Comparison of ENCODE assay signal across 12 cellular contexts in genomic region chr22:29842740-29843139, GRCh38. TPM values are rescaled to one million over a fixed set of nuclear protein-coding genes. Genes with fewer than 3 reads are reported as not detected.
DNase-seq lines count a peak whose midpoint lies in the region; ATAC-seq and TF ChIP-seq lines count a peak whose summit lies in the region.
"Had no signal": no experiment of that assay in that cellular context is flagged by ENCODE, and none has a peak within 500 bp of the region (broad histone marks: within the 10 kb centered on the region; RNA-seq: fewer than 3 reads in every experiment).

No MANE protein-coding gene starts in this region.

- H3K9me3 Mint-ChIP-seq in chondrocyte (ENCODE audit: low read depth), result peaks cover 8% of the 10 kb centered on the region
- H3K9me3 Mint-ChIP-seq in stimulated activated naive CD8-positive, alpha-beta T cell treated with anti-CD3 and anti-CD28 coated beads, Interleukin-15, amount 100 ng/mL, for 72 hours, result peaks cover 13% of the 10 kb centered on the region in 2 donors
- H3K9me3 Mint-ChIP-seq: central memory CD8-positive, alpha-beta T cell had no signal

- no peak overlapping the region for H3K4me3 Mint-ChIP-seq in chondrocyte (ENCODE audit: unreplicated experiment)
- no peak overlapping the region for H3K4me3 Mint-ChIP-seq in stimulated activated naive CD8-positive, alpha-beta T cell treated with anti-CD3 and anti-CD28 coated beads, Interleukin-15, amount 100 ng/mL, for 72 hours
- H3K4me3 Mint-ChIP-seq: central memory CD8-positive, alpha-beta T cell had no signal

- no peaks in the 10 kb centered on the region for H3K27me3 Mint-ChIP-seq in chondrocyte (ENCODE audit: low read depth)
- H3K27me3 Mint-ChIP-seq in stimulated activated naive CD8-positive, alpha-beta T cell treated with anti-CD3 and anti-CD28 coated beads, Interleukin-15, amount 100 ng/mL, for 72 hours, result no peaks in the 10 kb centered on the region
- H3K27me3 Mint-ChIP-seq: central memory CD8-positive, alpha-beta T cell had no signal

- ATAC-seq in stimulated activated naive CD8-positive, alpha-beta T cell treated with anti-CD3 and anti-CD28 coated beads, Interleukin-15, amount 100 ng/mL, for 72 hours, result no peak
- no peak for ATAC-seq in GM18868 (IDR thresholded peaks at IDR 0.05; ENCODE audit: unreplicated experiment)

- peak overlapping the region; percentile 88 for H3K27ac Mint-ChIP-seq in chondrocyte (ENCODE audit: unreplicated experiment)
- no peak overlapping the region for H3K27ac Mint-ChIP-seq in stimulated activated naive CD8-positive, alpha-beta T cell treated with anti-CD3 and anti-CD28 coated beads, Interleukin-15, amount 100 ng/mL, for 72 hours

- H3K36me3 Mint-ChIP-seq in chondrocyte (ENCODE audit: low read depth), result no peaks in the 10 kb centered on the region

- DNase-seq in CD1c-positive myeloid dendritic cell (ENCODE audit: extremely low spot score), result peak; percentile 16
- peak; percentile 91 for DNase-seq in HT1080 (ENCODE audit: low read depth)
- no peak for DNase-seq in chondrocyte (ENCODE audit: low spot score)
- peak; percentile 78 for DNase-seq in non-pigmented ciliary epithelial cell (ENCODE audit: low read depth)
- DNase-seq in effector CD8-positive, alpha-beta T cell (lab: John Stamatoyannopoulos, UW), result no peak
- no peak for DNase-seq in cerebellar cortex (ENCODE audit: low spot score)
- no peak for DNase-seq in stimulated activated naive CD8-positive, alpha-beta T cell treated with anti-CD3 and anti-CD28 coated beads, Interleukin-15, amount 100 ng/mL, for 72 hours
- DNase-seq: GF-D8; NCI-H524; stimulated activated CD4-positive, alpha-beta T cell treated with anti-CD3 and anti-CD28 coated beads, Interleukin-4, amount 100 ng/mL, for 24 hours had no signal

- no peak for TF ChIP-seq CTCF in chondrocyte (IDR thresholded peaks at IDR 0.05)

- peaks cover 23% of the 10 kb centered on the region for H3K4me1 Mint-ChIP-seq in chondrocyte (ENCODE audit: low read depth)
- H3K4me1 Mint-ChIP-seq in stimulated activated naive CD8-positive, alpha-beta T cell treated with anti-CD3 and anti-CD28 coated beads, Interleukin-15, amount 100 ng/mL, for 72 hours, result peaks cover 11% of the 10 kb centered on the region

RNA-seq across cellular contexts. Expression of gene ASCC2, which starts 4.7 kb away (rescaled TPM):
- total RNA-seq in HT1080 (2014; rRNA removed; shearing (Covaris generic)), result 48.0 and 49.1 TPM in 2 replicates
- polyA plus RNA-seq in HT1080 (2015; cell fraction: cytosol; rRNA removed), result 38.7 and 39.7 TPM in 2 replicates
- polyA plus RNA-seq in HT1080 (2015; cell fraction: nucleus; rRNA removed), result 48.7 and 60.7 TPM in 2 replicates
- total RNA-seq in chondrocyte, result 43.2 to 65.8 TPM (median 44.2 TPM) in 3 replicates

RNA-seq across cellular contexts. Expression of gene MTMR3, which starts 40.2 kb away (rescaled TPM):
- 9.5 and 10.9 TPM in 2 replicates for total RNA-seq in HT1080 (2014; rRNA removed; shearing (Covaris generic))
- polyA plus RNA-seq in HT1080 (2015; cell fraction: cytosol; rRNA removed), result 7.7 and 8.5 TPM in 2 replicates
- 33.4 and 38.5 TPM in 2 replicates for polyA plus RNA-seq in HT1080 (2015; cell fraction: nucleus; rRNA removed)
- 30.5 to 37.1 TPM (median 36.9 TPM) in 3 replicates for total RNA-seq in chondrocyte

Comparison
In these comparisons a context has a peak if more than half of its experiments do, and no peak if none do; other contexts are left out.
1. DNase-seq: peak in CD1c-positive myeloid dendritic cell (single experiment), HT1080 (single experiment) and non-pigmented ciliary epithelial cell (single experiment); none in chondrocyte (single experiment), effector CD8-positive, alpha-beta T cell (single experiment), cerebellar cortex (single experiment) and stimulated activated naive CD8-positive, alpha-beta T cell treated with anti-CD3 and anti-CD28 coated beads, Interleukin-15, amount 100 ng/mL, for 72 hours (0 of 2).